Comparison of ENCODE assay signal across 11 cellular contexts in genomic region chr3:186099178-186099577, GRCh38. TPM values are rescaled to one million over a fixed set of nuclear protein-coding genes. Genes with fewer than 3 reads are reported as not detected.
DNase-seq lines count a peak whose midpoint lies in the region; ATAC-seq, FAIRE-seq and TF ChIP-seq lines count a peak whose summit lies in the region.
"Had no signal": no experiment of that assay in that cellular context is flagged by ENCODE, and none has a peak within 500 bp of the region (broad histone marks: within the 10 kb centered on the region; RNA-seq: fewer than 3 reads in every experiment).

No MANE protein-coding gene starts in this region.

- intact Hi-C loops in posterior vena cava (cut with DNase I) = no loop called here

- no peak overlapping the region for H3K4me3 Mint-ChIP-seq in activated CD8-positive, alpha-beta T cell treated with anti-CD3 and anti-CD28 coated beads, Interleukin-2, amount 10 ng/mL, durations not matched to agents 7 days and 5 days
- H3K4me3 Mint-ChIP-seq: effector memory CD8-positive, alpha-beta T cell had no signal

- no peaks in the 10 kb centered on the region for H3K36me3 Mint-ChIP-seq in activated CD8-positive, alpha-beta T cell treated with anti-CD3 and anti-CD28 coated beads, Interleukin-2, amount 10 ng/mL, durations not matched to agents 7 days and 5 days (ENCODE audit: low read depth)

- H3K27ac Mint-ChIP-seq in activated CD8-positive, alpha-beta T cell treated with anti-CD3 and anti-CD28 coated beads, Interleukin-2, amount 10 ng/mL, durations not matched to agents 7 days and 5 days = no peak overlapping the region
- H3K27ac Mint-ChIP-seq: effector memory CD8-positive, alpha-beta T cell had no signal

- POLR2A ChIA-PET in activated CD8-positive, alpha-beta T cell treated with anti-CD3 and anti-CD28 coated beads, Interleukin-2, amount 10 ng/mL, durations not matched to agents 7 days and 5 days (lab: Charles Lee) = no interaction called here

- no peak for ATAC-seq in activated CD8-positive, alpha-beta T cell treated with anti-CD3 and anti-CD28 coated beads, Interleukin-2, amount 10 ng/mL, durations not matched to agents 7 days and 5 days
- ATAC-seq: effector memory CD8-positive, alpha-beta T cell; GM12878 had no signal

- peaks cover 79% of the 10 kb centered on the region for H3K27me3 Mint-ChIP-seq in activated CD8-positive, alpha-beta T cell treated with anti-CD3 and anti-CD28 coated beads, Interleukin-2, amount 10 ng/mL, durations not matched to agents 7 days and 5 days (ENCODE audit: low read depth)

- H3K9me3 Mint-ChIP-seq in activated CD8-positive, alpha-beta T cell treated with anti-CD3 and anti-CD28 coated beads, Interleukin-2, amount 10 ng/mL, durations not matched to agents 7 days and 5 days (ENCODE audit: insufficient read depth) = no peaks in the 10 kb centered on the region
- H3K9me3 Mint-ChIP-seq: effector memory CD8-positive, alpha-beta T cell had no signal

- CTCF ChIA-PET in activated CD8-positive, alpha-beta T cell treated with anti-CD3 and anti-CD28 coated beads, Interleukin-2, amount 10 ng/mL, durations not matched to agents 7 days and 5 days (lab: Charles Lee) = interaction anchor here (1.8 kb wide), 1 partner anchor 18 kb away, joined by 3 read pairs; no protein-coding TSS in a partner anchor

- TF ChIP-seq POLR2A in erythroblast (IDR thresholded peaks at IDR 0.05; ENCODE audit: low read length) (no peak), GM12891 (IDR thresholded peaks at IDR 0.05; ENCODE audit: low read depth, low read length) (no peak)

- peaks cover 11% of the 10 kb centered on the region for H3K4me1 Mint-ChIP-seq in activated CD8-positive, alpha-beta T cell treated with anti-CD3 and anti-CD28 coated beads, Interleukin-2, amount 10 ng/mL, durations not matched to agents 7 days and 5 days (ENCODE audit: low read depth)

- no peak for FAIRE-seq in GM12891 (lab: Jason Lieb, UNC)
- FAIRE-seq: GM12878, TTC549 had no signal

- DNase-seq in DMS79 treated with DMSO at 0.1 percent for 48 hours (lab: John Stamatoyannopoulos, UW) (peak; percentile 9), NCI-H524 (lab: John Stamatoyannopoulos, UW) (peak; percentile 98 to 99), erythroblast (lab: John Stamatoyannopoulos, UW) (peak; percentile 5 to 41), posterior vena cava (ENCODE audit: low spot score) (peak; percentile 80), NCI-H1048 (lab: John Stamatoyannopoulos, UW) (no peak), NCI-H1436 (lab: John Stamatoyannopoulos, UW) (no peak), GM12891 (ENCODE audit: insufficient read length, low spot score) (no peak)
- no peak for DNase-seq in activated CD8-positive, alpha-beta T cell treated with anti-CD3 and anti-CD28 coated beads, Interleukin-2, amount 10 ng/mL, durations not matched to agents 7 days and 5 days
- DNase-seq: effector memory CD8-positive, alpha-beta T cell had no signal

TF ChIP-seq in GM12891, 5 proteins besides CTCF, POLR2A, EP300 and RAD21:
- TF ChIP-seq POLR2AphosphoS5 (IDR thresholded peaks at IDR 0.05; ENCODE audit: low read depth, low read length) (no peak), POU2F2 (IDR thresholded peaks at IDR 0.05; ENCODE audit: low read depth, low read length) (no peak), TAF1 (IDR thresholded peaks at IDR 0.05; ENCODE audit: low read depth, low read length) (no peak)
TF ChIP-seq in GM12891: peak in this region for 0.

RNA-seq across cellular contexts. Expression of gene ETV5, which starts 9.7 kb away (rescaled TPM):
- 10 to 100 TPM; 15.1 to 26.0 TPM for total RNA-seq in posterior vena cava
- under 1 TPM; 0.52 to 0.97 TPM for total RNA-seq in activated CD8-positive, alpha-beta T cell treated with anti-CD3 and anti-CD28 coated beads, Interleukin-2, amount 10 ng/mL, durations not matched to agents 7 days and 5 days
- polyA plus RNA-seq in GM12891 (2012; ENCODE audit: low read depth, missing spikeins) = 15.7 TPM

Comparison
In these comparisons a context has a peak if more than half of its experiments do, and no peak if none do; other contexts are left out.
1. DNase-seq: peak in DMS79 treated with DMSO at 0.1 percent for 48 hours (single experiment), NCI-H524 (2 of 2), erythroblast (2 of 2) and posterior vena cava (single experiment); none in NCI-H1048 (single experiment), activated CD8-positive, alpha-beta T cell treated with anti-CD3 and anti-CD28 coated beads, Interleukin-2, amount 10 ng/mL, durations not matched to agents 7 days and 5 days (single experiment), NCI-H1436 (single experiment) and GM12891 (single experiment).
2. RNA of gene ETV5, which starts 9.7 kb away (total RNA-seq): 15.1 to 26.0 TPM in posterior vena cava; 0.52 to 0.97 TPM in activated CD8-positive, alpha-beta T cell treated with anti-CD3 and anti-CD28 coated beads, Interleukin-2, amount 10 ng/mL, durations not matched to agents 7 days and 5 days; every median in the first group is over 4 times any median in the second.